Comparison of ENCODE assay signal across 11 cellular contexts in genomic region chr17:77403854-77404253, GRCh38.
DNase-seq lines count a peak whose midpoint lies in the region; ATAC-seq and TF ChIP-seq lines count a peak whose summit lies in the region.
"Had no signal": no experiment of that assay in that cellular context is flagged by ENCODE, and none has a peak within 500 bp of the region (broad histone marks: within the 10 kb centered on the region; RNA-seq: fewer than 3 reads in every experiment).

No MANE protein-coding gene starts in this region.

- 94% methylated on average over 7 of the region's 9 CpGs for WGBS in mesenchymal stem cell
- WGBS in tibial nerve, 2 donors = 46 to 53% methylated on average over 9 of the region's 9 CpGs

- no peak overlapping the region for H3K23ac ChIP-seq in mesenchymal stem cell (ENCODE audit: low read length in 2 of 2)

- H3K27me3 Mint-ChIP-seq in activated naive CD4-positive, alpha-beta T cell treated with anti-CD3 and anti-CD28 coated beads, Interleukin-2, amount 50 U/mL, for 24 hours = no peaks in the 10 kb centered on the region
- H3K27me3 Mint-ChIP-seq in activated CD8-positive, alpha-beta T cell treated with anti-CD3 and anti-CD28 coated beads for 36 hours = no peaks in the 10 kb centered on the region
- no peaks in the 10 kb centered on the region for H3K27me3 Mint-ChIP-seq in Caco-2 (ENCODE audit: insufficient read depth, unreplicated experiment)

- no peak overlapping the region for H2BK120ac ChIP-seq in mesenchymal stem cell (ENCODE audit: low read depth, low read length)

- POLR2A ChIA-PET in activated CD8-positive, alpha-beta T cell treated with anti-CD3 and anti-CD28 coated beads for 36 hours (lab: Charles Lee) = interaction anchor here (0.8 to 3.9 kb wide), 4 partner anchors 9 to 60 kb away, joined by 3 to 31 read pairs (median 3); no protein-coding TSS in a partner anchor
- POLR2A ChIA-PET in Caco-2 (lab: Charles Lee) = no interaction called here

- intact Hi-C loops in activated CD8-positive, alpha-beta T cell treated with anti-CD3 and anti-CD28 coated beads for 36 hours (cut with micrococcal nuclease) = loop anchor here (5.0 kb wide), 1 partner anchor 48 kb away; no protein-coding TSS in a partner anchor
- intact Hi-C loops in Caco-2 (cut with micrococcal nuclease; ENCODE audit: unreplicated experiment) = no loop called here

- H2BK12ac ChIP-seq in mesenchymal stem cell (ENCODE audit: low read length in 2 of 2) = no peak overlapping the region

- peak overlapping the region in 1 of 2 experiments; percentile 62 for H3K14ac ChIP-seq in mesenchymal stem cell (ENCODE audit: low read length in 2 of 2)

- H3K79me1 ChIP-seq in mesenchymal stem cell (replicated peaks; ENCODE audit: low read length, poor library complexity, severe bottlenecking) = peaks cover 12% of the 10 kb centered on the region

- H3K4me3 Mint-ChIP-seq in activated naive CD4-positive, alpha-beta T cell treated with anti-CD3 and anti-CD28 coated beads, Interleukin-2, amount 50 U/mL, for 24 hours = peak overlapping the region; percentile 93
- H3K4me3 Mint-ChIP-seq in activated CD8-positive, alpha-beta T cell treated with anti-CD3 and anti-CD28 coated beads for 36 hours = peak overlapping the region; percentile 87
- no peak overlapping the region for H3K4me3 Mint-ChIP-seq in Caco-2 (ENCODE audit: unreplicated experiment)

- H3K27ac Mint-ChIP-seq in activated naive CD4-positive, alpha-beta T cell treated with anti-CD3 and anti-CD28 coated beads, Interleukin-2, amount 50 U/mL, for 24 hours = peak overlapping the region; percentile 71
- H3K27ac Mint-ChIP-seq in activated CD8-positive, alpha-beta T cell treated with anti-CD3 and anti-CD28 coated beads for 36 hours = peak overlapping the region; percentile 92
- H3K27ac Mint-ChIP-seq in Caco-2 (ENCODE audit: unreplicated experiment) = no peak overlapping the region

- H3K27ac ChIP-seq in mesenchymal stem cell (ENCODE audit: low read length, poor library complexity, severe bottlenecking) (peak overlapping the region; percentile 44), tibial nerve (peak overlapping the region in 3 of 4 donors; percentile 35 to 81 (median 71))
- H3K27ac ChIP-seq: SK-N-MC had no signal

- H3K9me3 ChIP-seq in mesenchymal stem cell (ENCODE audit: control insufficient read depth, low read length) (no peaks in the 10 kb centered on the region), tibial nerve (no peaks in the 10 kb centered on the region), Caco-2 (no peaks in the 10 kb centered on the region)

- peak overlapping the region; percentile 22 for H3K9ac ChIP-seq in mesenchymal stem cell (ENCODE audit: low read length)

- no peak overlapping the region for H2BK15ac ChIP-seq in mesenchymal stem cell (ENCODE audit: low read depth, poor library complexity, severe bottlenecking)

- H2AFZ ChIP-seq in mesenchymal stem cell (ENCODE audit: low read depth, low read length) = no peak overlapping the region

- H3K9me3 Mint-ChIP-seq in activated naive CD4-positive, alpha-beta T cell treated with anti-CD3 and anti-CD28 coated beads, Interleukin-2, amount 50 U/mL, for 24 hours = no peaks in the 10 kb centered on the region
- H3K9me3 Mint-ChIP-seq in activated CD8-positive, alpha-beta T cell treated with anti-CD3 and anti-CD28 coated beads for 36 hours = no peaks in the 10 kb centered on the region
- no peaks in the 10 kb centered on the region for H3K9me3 Mint-ChIP-seq in Caco-2 (ENCODE audit: unreplicated experiment)

- H3K4me3 ChIP-seq in mesenchymal stem cell (ENCODE audit: insufficient read depth in 1 of 2, low read depth in 1 of 2, low read length in 2 of 2) (no peak overlapping the region), tibial nerve (no peak overlapping the region), Caco-2 (ENCODE audit: low read depth, low read length) (no peak overlapping the region)
- H3K4me3 ChIP-seq: SK-N-MC had no signal

- peak overlapping the region; percentile 53 for H4K8ac ChIP-seq in mesenchymal stem cell (ENCODE audit: low read length)

- H3K18ac ChIP-seq in mesenchymal stem cell (ENCODE audit: low read depth in 1 of 2, low read length in 2 of 2) = peak overlapping the region; percentile 23 to 46

- peaks cover 76% of the 10 kb centered on the region for H3K4me1 ChIP-seq in mesenchymal stem cell (ENCODE audit: control insufficient read depth, insufficient read depth, low read depth, low read length)
- H3K4me1 ChIP-seq in tibial nerve = peaks cover 0 to 97% (median 76%) of the 10 kb centered on the region in 4 donors
- no peaks in the 10 kb centered on the region; the same call in 1 of the 2 replicates for H3K4me1 ChIP-seq in Caco-2

- no TSS peak for BruUV-seq in Caco-2 (replicated peaks; lab: Mats Ljungman, UMichigan)

- H3K4ac ChIP-seq in mesenchymal stem cell (ENCODE audit: low read depth in 1 of 2, low read length in 2 of 2) = peak overlapping the region in 1 of 2 experiments; percentile 20

- H3K4me2 ChIP-seq in mesenchymal stem cell (ENCODE audit: low read length, poor library complexity, severe bottlenecking) = no peak overlapping the region

- no peaks in the 10 kb centered on the region for H3K36me3 Mint-ChIP-seq in activated naive CD4-positive, alpha-beta T cell treated with anti-CD3 and anti-CD28 coated beads, Interleukin-2, amount 50 U/mL, for 24 hours
- H3K36me3 Mint-ChIP-seq in activated CD8-positive, alpha-beta T cell treated with anti-CD3 and anti-CD28 coated beads for 36 hours (ENCODE audit: low read depth) = peaks cover 34% of the 10 kb centered on the region
- H3K36me3 Mint-ChIP-seq in Caco-2 (ENCODE audit: insufficient read depth, unreplicated experiment) = peaks cover 44% of the 10 kb centered on the region

- TF ChIP-seq POLR2A in tibial nerve (IDR thresholded peaks at IDR 0.05) = no peak

- CTCF ChIA-PET in activated CD8-positive, alpha-beta T cell treated with anti-CD3 and anti-CD28 coated beads for 36 hours (lab: Charles Lee) = interaction anchor here (0.9 to 13.5 kb wide), 4 partner anchors 28 to 91 kb away, joined by 3 to 124 read pairs (median 6); no protein-coding TSS in a partner anchor
- CTCF ChIA-PET in Caco-2 (lab: Charles Lee) = no interaction called here

- H3K4me1 Mint-ChIP-seq in activated naive CD4-positive, alpha-beta T cell treated with anti-CD3 and anti-CD28 coated beads, Interleukin-2, amount 50 U/mL, for 24 hours = peaks cover 92% of the 10 kb centered on the region
- peaks cover 95% of the 10 kb centered on the region for H3K4me1 Mint-ChIP-seq in activated CD8-positive, alpha-beta T cell treated with anti-CD3 and anti-CD28 coated beads for 36 hours (ENCODE audit: low read depth)
- H3K4me1 Mint-ChIP-seq in Caco-2 (ENCODE audit: low read depth, unreplicated experiment) = no peaks in the 10 kb centered on the region

- no peak for ATAC-seq in activated CD8-positive, alpha-beta T cell treated with anti-CD3 and anti-CD28 coated beads for 36 hours
- ATAC-seq in HG03175 (IDR thresholded peaks at IDR 0.05; ENCODE audit: unreplicated experiment) = no peak

- no peak overlapping the region for H2AK5ac ChIP-seq in mesenchymal stem cell (ENCODE audit: low read length, severe bottlenecking)

- no peak overlapping the region for H2BK5ac ChIP-seq in mesenchymal stem cell (ENCODE audit: low read depth, low read length, poor library complexity, severe bottlenecking)

- no peak for DNase-seq in activated naive CD4-positive, alpha-beta T cell (lab: John Stamatoyannopoulos, UW)
- no peak for DNase-seq in activated CD8-positive, alpha-beta T cell treated with anti-CD3 and anti-CD28 coated beads for 36 hours
- DNase-seq in mesenchymal stem cell = no peak
- DNase-seq in tibial nerve (ENCODE audit: low spot score in 2 of 2) = no peak
- DNase-seq in RKO (ENCODE audit: low spot score) = no peak
- no peak for DNase-seq in Caco-2
- DNase-seq: activated CD4-positive, alpha-beta T cell treated with anti-CD3 and anti-CD28 coated beads, Interleukin-2, amount 50 U/mL, for 48 hours; NCI-H510A had no signal

- H3K36me3 ChIP-seq in mesenchymal stem cell (ENCODE audit: control insufficient read depth in 1 of 2, insufficient read depth in 2 of 2, low read depth in 1 of 2, low read length in 2 of 2) = peaks cover 43 to 52% of the 10 kb centered on the region in 2 experiments
- peaks cover 0 to 17% (median 0%) of the 10 kb centered on the region in 3 donors for H3K36me3 ChIP-seq in tibial nerve
- peaks cover 2% of the 10 kb centered on the region; the same call in 1 of the 2 replicates for H3K36me3 ChIP-seq in Caco-2 (ENCODE audit: control insufficient read depth, insufficient read depth, low read length)

- H3K27me3 ChIP-seq in mesenchymal stem cell (ENCODE audit: control insufficient read depth in 1 of 2, insufficient read depth in 1 of 2, low read length in 2 of 2) (no peaks in the 10 kb centered on the region), tibial nerve (no peaks in the 10 kb centered on the region), Caco-2 (replicated peaks; ENCODE audit: control insufficient read depth, insufficient read depth, low read length) (no peaks in the 10 kb centered on the region)

- no peak for TF ChIP-seq CTCF in activated CD8-positive, alpha-beta T cell treated with anti-CD3 and anti-CD28 coated beads for 36 hours (IDR thresholded peaks at IDR 0.05)
- TF ChIP-seq CTCF in tibial nerve (IDR thresholded peaks at IDR 0.05) (no peak), Caco-2 (IDR thresholded peaks at IDR 0.05; ENCODE audit: insufficient read depth in 1 of 2, low read depth in 1 of 2, low read length in 1 of 2, severe bottlenecking in 1 of 2, unreplicated experiment in 1 of 2) (no peak)

- TF ChIP-seq EP300 in tibial nerve (IDR thresholded peaks at IDR 0.05) = no peak

- peak overlapping the region; percentile 8 for H4K91ac ChIP-seq in mesenchymal stem cell (ENCODE audit: low read length)
